ENCODE assay signal across 20 cellular contexts in genomic region chr6:143468026-143468425, GRCh38. TPM values are rescaled to one million over a fixed set of nuclear protein-coding genes. Genes with fewer than 3 reads are reported as not detected.
DNase-seq lines count a peak whose midpoint lies in the region; ATAC-seq, FAIRE-seq and TF ChIP-seq lines count a peak whose summit lies in the region.
"Had no signal": no experiment of that assay in that cellular context is flagged by ENCODE, and none has a peak within 500 bp of the region (broad histone marks: within the 10 kb centered on the region; RNA-seq: fewer than 3 reads in every experiment).

No MANE protein-coding gene starts in this region.

- H3K27ac ChIP-seq in mammary epithelial cell (ENCODE audit: insufficient read depth, low read depth, low read length) (peak overlapping the region; percentile 40), breast epithelium (no peak overlapping the region), foreskin keratinocyte (no peak overlapping the region)
- H3K27ac ChIP-seq: 22Rv1, GM23248 had no signal

- peak overlapping the region; percentile 45 for H3K4me2 ChIP-seq in mammary epithelial cell (ENCODE audit: insufficient read depth, low read depth, low read length)

- H3K27me3 ChIP-seq in mammary epithelial cell (ENCODE audit: insufficient read depth, low read length) (no peaks in the 10 kb centered on the region), breast epithelium (no peaks in the 10 kb centered on the region), bronchial epithelial cell (ENCODE audit: control insufficient read depth, insufficient read depth, low read length) (no peaks in the 10 kb centered on the region), foreskin keratinocyte (no peaks in the 10 kb centered on the region)

- no peak overlapping the region for H3K9ac ChIP-seq in mammary epithelial cell (ENCODE audit: insufficient read depth, low read length)
- H3K9ac ChIP-seq: GM23248 had no signal

- TF ChIP-seq POLR2A in breast epithelium (IDR thresholded peaks at IDR 0.05) = no peak

- no peaks in the 10 kb centered on the region for H3K9me3 ChIP-seq in mammary epithelial cell (replicated peaks; ENCODE audit: insufficient read depth, low read length)
- no peaks in the 10 kb centered on the region for H3K9me3 ChIP-seq in breast epithelium

- in situ Hi-C loops in mammary epithelial cell (cut with MboI; ENCODE audit: low sequenced_read_pairs in 2 of 2) = no loop called here

- BruUV-seq in mammary epithelial cell (replicated peaks; lab: Mats Ljungman, UMichigan) = no TSS peak

- no peaks in the 10 kb centered on the region for H3K79me2 ChIP-seq in mammary epithelial cell (ENCODE audit: insufficient read depth, low read length)

- dilution Hi-C loops in mammary epithelial cell (cut with HindIII; ENCODE audit: low sequenced_read_pairs) = no loop called here

- no peak overlapping the region for H2AFZ ChIP-seq in mammary epithelial cell (ENCODE audit: low read depth, low read length)
- H2AFZ ChIP-seq: GM23248 had no signal

- no peak overlapping the region for H3K4me3 ChIP-seq in mammary epithelial cell (replicated peaks in 1 of 3; ENCODE audit: insufficient read depth in 1 of 3, low read depth in 2 of 3, low read length in 3 of 3)
- H3K4me3 ChIP-seq in breast epithelium = no peak overlapping the region
- H3K4me3 ChIP-seq in bronchial epithelial cell (ENCODE audit: low read depth, low read length) = no peak overlapping the region
- H3K4me3 ChIP-seq: GM23248 had no signal

- H3K36me3 ChIP-seq in mammary epithelial cell (ENCODE audit: insufficient read depth, low read length) (peaks cover 11% of the 10 kb centered on the region), breast epithelium (peaks cover 9% of the 10 kb centered on the region), bronchial epithelial cell (ENCODE audit: control insufficient read depth, insufficient read depth, low read length) (peaks cover 4% of the 10 kb centered on the region)

- ATAC-seq in foreskin keratinocyte (peak; percentile 76), HG03025 (IDR thresholded peaks at IDR 0.05; ENCODE audit: low FRiP score, unreplicated experiment) (no peak), HG02623 (IDR thresholded peaks at IDR 0.05; ENCODE audit: unreplicated experiment) (no peak)
- ATAC-seq: HCT116 had no signal

- no peaks in the 10 kb centered on the region for H4K20me1 ChIP-seq in mammary epithelial cell (ENCODE audit: insufficient read depth, low read length)

- H3K4me1 ChIP-seq in mammary epithelial cell (ENCODE audit: insufficient read depth, low read length) (no peaks in the 10 kb centered on the region), breast epithelium (no peaks in the 10 kb centered on the region), foreskin keratinocyte (peaks cover 19% of the 10 kb centered on the region)

- no peak for FAIRE-seq in bronchial epithelial cell (lab: Jason Lieb, UNC)
- FAIRE-seq: GM19239, H1 had no signal

- TF ChIP-seq CTCF in mammary epithelial cell (conservative IDR thresholded peaks at IDR 0.05 in 1 of 2, IDR thresholded peaks at IDR 0.05 in 1 of 2; ENCODE audit: extremely low read depth in 1 of 2, insufficient read depth in 1 of 2, low read depth in 1 of 2, low read length in 2 of 2) = no peak
- no peak for TF ChIP-seq CTCF in breast epithelium (IDR thresholded peaks at IDR 0.05)
- TF ChIP-seq CTCF in bronchial epithelial cell (IDR thresholded peaks at IDR 0.05; ENCODE audit: insufficient read depth, low read length, severe bottlenecking) = no peak
- no peak for TF ChIP-seq CTCF in foreskin keratinocyte (conservative IDR thresholded peaks at IDR 0.05)

- CTCF ChIA-PET in mammary epithelial cell (lab: Charles Lee; ENCODE audit: low non-redundant PET) = no interaction called here

- intact Hi-C loops in mammary epithelial cell (cut with micrococcal nuclease) = no loop called here
- intact Hi-C loops in breast epithelium (cut with DNase I; ENCODE audit: low total_unique reads) = no loop called here

- DNase-seq in mammary epithelial cell (peak; percentile 13), breast epithelium (ENCODE audit: low spot score in 2 of 2) (no peak), bronchial epithelial cell (ENCODE audit: low read depth) (peak; percentile 59), foreskin keratinocyte (peak; percentile 22 to 48), kidney tubule cell (ENCODE audit: low spot score) (peak; percentile 52), AML-193 (lab: John Stamatoyannopoulos, UW) (no peak)
- DNase-seq: C1 segment of cervical spinal cord; Calu3; CD4-positive, alpha-beta memory T cell; COR-L47; DMS53; DMS79 treated with DMSO at 0.1 percent for 48 hours; GM23248; H9 had no signal

RNA-seq across cellular contexts. Expression of gene PEX3, which starts 17.4 kb away (rescaled TPM):
- 10 to 100 TPM; 24.7 to 38.0 TPM for total RNA-seq in mammary epithelial cell
- polyA plus RNA-seq in mammary epithelial cell = 38.7 TPM
- 65.7 TPM for polyA minus RNA-seq in mammary epithelial cell
- total RNA-seq in breast epithelium = 10 to 100 TPM; 12.0 to 22.0 (median 20.0) TPM
- 11.1 and 18.7 TPM in 2 replicates for total RNA-seq in bronchial epithelial cell
- 30.1 and 35.8 TPM in 2 replicates for total RNA-seq in foreskin keratinocyte
- 22.5 and 28.0 TPM in 2 replicates for polyA plus RNA-seq in foreskin keratinocyte

RNA-seq across cellular contexts. Expression of gene ADAT2, which starts 17.5 kb away (rescaled TPM):
- total RNA-seq in mammary epithelial cell = 10 to 100 TPM in 1 of 2 donors, 1 to 10 TPM in 1; 5.7 to 17.6 TPM
- polyA plus RNA-seq in mammary epithelial cell = 7.3 TPM
- polyA minus RNA-seq in mammary epithelial cell = 14.4 TPM
- 10 to 100 TPM in 1 of 3 donors, 1 to 10 TPM in 2; 6.9 to 10.2 (median 8.5) TPM for total RNA-seq in breast epithelium
- 3.3 and 4.7 TPM in 2 replicates for total RNA-seq in bronchial epithelial cell
- total RNA-seq in foreskin keratinocyte = 8.8 and 11.9 TPM in 2 replicates
- polyA plus RNA-seq in foreskin keratinocyte = 4.8 and 6.2 TPM in 2 replicates

RNA-seq across cellular contexts. Expression of gene FUCA2, which starts 43.5 kb away (rescaled TPM):
- total RNA-seq in mammary epithelial cell = 10 to 100 TPM; 22.0 to 36.2 TPM
- polyA plus RNA-seq in mammary epithelial cell = 12.4 TPM
- polyA minus RNA-seq in mammary epithelial cell = 21.7 TPM
- total RNA-seq in breast epithelium = 10 to 100 TPM; 21.3 to 48.2 (median 25.6) TPM
- 24.1 and 35.3 TPM in 2 replicates for total RNA-seq in bronchial epithelial cell
- 18.8 and 20.1 TPM in 2 replicates for total RNA-seq in foreskin keratinocyte
- 15.2 and 19.0 TPM in 2 replicates for polyA plus RNA-seq in foreskin keratinocyte

Comparison
In these comparisons a context has a peak if more than half of its experiments do, and no peak if none do; other contexts are left out.
1. DNase-seq: peak in mammary epithelial cell (single experiment), bronchial epithelial cell (single experiment), foreskin keratinocyte (2 of 2) and kidney tubule cell (single experiment); none in breast epithelium (0 of 2) and AML-193 (0 of 2).